Comparison of ENCODE assay signal across 11 cellular contexts in genomic region chr6:135226537-135226936, GRCh38. TPM values are rescaled to one million over a fixed set of nuclear protein-coding genes. Genes with fewer than 3 reads are reported as not detected.
DNase-seq lines count a peak whose midpoint lies in the region; ATAC-seq lines count a peak whose summit lies in the region.
"Had no signal": no experiment of that assay in that cellular context is flagged by ENCODE, and none has a peak within 500 bp of the region (broad histone marks: within the 10 kb centered on the region; RNA-seq: fewer than 3 reads in every experiment).

No MANE protein-coding gene starts in this region.

- peaks cover 11% of the 10 kb centered on the region for H3K36me3 Mint-ChIP-seq in natural killer cell treated with Interleukin-12 subunit alpha and Interleukin-12 subunit beta and Interleukin-15 and Interleukin-18, amount 100 ng/mL, for 72 hours

- no peak for DNase-seq in natural killer cell treated with Interleukin-12 subunit alpha and Interleukin-12 subunit beta and Interleukin-15 and Interleukin-18, amount 100 ng/mL, for 72 hours (ENCODE audit: low spot score)
- DNase-seq in occipital lobe (lab: John Stamatoyannopoulos, UW) (no peak), 8988T (no peak), cardiac septum (ENCODE audit: low spot score) (no peak)
- DNase-seq: activated effector memory CD4-positive, alpha-beta T cell treated with anti-CD3 and anti-CD28 coated beads, Interleukin-2, amount 50 U/mL, for 16 hours; left ventricle myocardium inferior; NCI-H1436 treated with DMSO at 0.1 percent for 48 hours; psoas muscle had no signal

- intact Hi-C loops in cardiac septum (cut with DNase I) = no loop called here

- no peaks in the 10 kb centered on the region for H3K9me3 Mint-ChIP-seq in natural killer cell treated with Interleukin-12 subunit alpha and Interleukin-12 subunit beta and Interleukin-15 and Interleukin-18, amount 100 ng/mL, for 72 hours

- H3K27ac Mint-ChIP-seq in natural killer cell treated with Interleukin-12 subunit alpha and Interleukin-12 subunit beta and Interleukin-15 and Interleukin-18, amount 100 ng/mL, for 72 hours = no peak overlapping the region

- H3K4me1 Mint-ChIP-seq in natural killer cell treated with Interleukin-12 subunit alpha and Interleukin-12 subunit beta and Interleukin-15 and Interleukin-18, amount 100 ng/mL, for 72 hours (ENCODE audit: low read depth in 2 of 2) = peaks cover 21 to 30% of the 10 kb centered on the region in 2 donors

- ATAC-seq in GM19025 (IDR thresholded peaks at IDR 0.05; ENCODE audit: low read depth, unreplicated experiment) (peak; percentile 83), GM21723 (IDR thresholded peaks at IDR 0.05; ENCODE audit: unreplicated experiment) (peak; percentile 89), HG03159 (IDR thresholded peaks at IDR 0.05; ENCODE audit: unreplicated experiment) (peak; percentile 71)
- ATAC-seq in natural killer cell treated with Interleukin-12 subunit alpha and Interleukin-12 subunit beta and Interleukin-15 and Interleukin-18, amount 100 ng/mL, for 72 hours = peak; percentile 39 to 40
- ATAC-seq: psoas muscle had no signal

- H3K27me3 Mint-ChIP-seq in natural killer cell treated with Interleukin-12 subunit alpha and Interleukin-12 subunit beta and Interleukin-15 and Interleukin-18, amount 100 ng/mL, for 72 hours = no peaks in the 10 kb centered on the region

- H3K4me3 Mint-ChIP-seq in natural killer cell treated with Interleukin-12 subunit alpha and Interleukin-12 subunit beta and Interleukin-15 and Interleukin-18, amount 100 ng/mL, for 72 hours = no peak overlapping the region

RNA-seq across cellular contexts. Expression of gene MYB, which starts 45.4 kb away (rescaled TPM):
- total RNA-seq in natural killer cell treated with Interleukin-12 subunit alpha and Interleukin-12 subunit beta and Interleukin-15 and Interleukin-18, amount 100 ng/mL, for 72 hours = 100 to 1,000 TPM in 1 of 2 donors, 10 to 100 TPM in 1; 66.1 to 145 TPM
- total RNA-seq in occipital lobe = 1.7 TPM
- 0.24 TPM for total RNA-seq in cardiac septum

Comparison
In these comparisons a context has a peak if more than half of its experiments do, and no peak if none do; other contexts are left out.
1. RNA of gene MYB, which starts 45.4 kb away (total RNA-seq): 66.1 to 145 TPM in natural killer cell treated with Interleukin-12 subunit alpha and Interleukin-12 subunit beta and Interleukin-15 and Interleukin-18, amount 100 ng/mL, for 72 hours; 1.7 TPM in occipital lobe (single experiment) and 0.24 TPM in cardiac septum (single experiment); every median in the first group is over 10 times any median in the second.
2. Peak in every context shown above with its lines, with median percentiles within 50 percentile points of each other: ATAC-seq.